ENCODE assay signal across 1 cellular context in the genomic region with DNA sequence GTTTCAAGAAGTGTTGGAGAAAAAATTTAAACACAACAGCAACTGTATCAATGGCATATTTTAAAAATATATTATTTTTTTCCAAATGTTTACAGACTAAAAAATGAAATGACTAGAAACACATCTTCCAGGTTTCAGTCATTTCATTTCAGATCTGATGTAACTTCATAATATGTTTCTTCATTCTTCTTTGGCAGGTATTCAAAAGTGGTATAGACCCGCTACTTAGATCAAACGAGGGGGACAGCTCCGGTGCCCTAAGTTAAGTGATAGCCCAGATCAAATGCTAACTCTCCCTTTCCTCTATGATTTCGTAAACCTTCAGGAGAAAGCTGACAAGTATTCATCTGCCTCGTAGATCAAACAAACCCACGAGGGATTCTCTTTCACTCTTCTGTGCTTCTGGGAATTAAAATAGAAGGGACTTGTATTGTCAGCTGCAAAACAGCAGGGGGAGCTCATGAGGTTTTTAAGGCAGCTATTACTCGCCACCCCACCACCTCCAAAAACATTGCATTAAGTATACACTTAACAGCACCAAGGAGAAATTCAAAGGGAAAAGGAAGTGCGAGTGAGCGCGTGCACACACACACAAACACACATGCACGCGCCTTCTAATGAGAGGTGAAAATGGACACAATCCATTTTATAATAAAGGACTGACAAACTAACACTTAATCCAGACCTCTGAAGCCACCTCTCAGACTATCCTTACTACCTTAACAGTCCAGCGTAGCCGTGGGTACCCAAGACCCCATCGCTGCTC.
TF ChIP-seq lines count a peak whose summit lies in the region.

No MANE protein-coding gene starts in this region.

TF ChIP-seq in K562, 482 proteins besides CTCF, POLR2A, EP300 and RAD21 (continued from another document and continues in another):
- TF ChIP-seq CBFA2T2 (conservative IDR thresholded peaks at IDR 0.05): no peak
- TF ChIP-seq, protein P1, sequence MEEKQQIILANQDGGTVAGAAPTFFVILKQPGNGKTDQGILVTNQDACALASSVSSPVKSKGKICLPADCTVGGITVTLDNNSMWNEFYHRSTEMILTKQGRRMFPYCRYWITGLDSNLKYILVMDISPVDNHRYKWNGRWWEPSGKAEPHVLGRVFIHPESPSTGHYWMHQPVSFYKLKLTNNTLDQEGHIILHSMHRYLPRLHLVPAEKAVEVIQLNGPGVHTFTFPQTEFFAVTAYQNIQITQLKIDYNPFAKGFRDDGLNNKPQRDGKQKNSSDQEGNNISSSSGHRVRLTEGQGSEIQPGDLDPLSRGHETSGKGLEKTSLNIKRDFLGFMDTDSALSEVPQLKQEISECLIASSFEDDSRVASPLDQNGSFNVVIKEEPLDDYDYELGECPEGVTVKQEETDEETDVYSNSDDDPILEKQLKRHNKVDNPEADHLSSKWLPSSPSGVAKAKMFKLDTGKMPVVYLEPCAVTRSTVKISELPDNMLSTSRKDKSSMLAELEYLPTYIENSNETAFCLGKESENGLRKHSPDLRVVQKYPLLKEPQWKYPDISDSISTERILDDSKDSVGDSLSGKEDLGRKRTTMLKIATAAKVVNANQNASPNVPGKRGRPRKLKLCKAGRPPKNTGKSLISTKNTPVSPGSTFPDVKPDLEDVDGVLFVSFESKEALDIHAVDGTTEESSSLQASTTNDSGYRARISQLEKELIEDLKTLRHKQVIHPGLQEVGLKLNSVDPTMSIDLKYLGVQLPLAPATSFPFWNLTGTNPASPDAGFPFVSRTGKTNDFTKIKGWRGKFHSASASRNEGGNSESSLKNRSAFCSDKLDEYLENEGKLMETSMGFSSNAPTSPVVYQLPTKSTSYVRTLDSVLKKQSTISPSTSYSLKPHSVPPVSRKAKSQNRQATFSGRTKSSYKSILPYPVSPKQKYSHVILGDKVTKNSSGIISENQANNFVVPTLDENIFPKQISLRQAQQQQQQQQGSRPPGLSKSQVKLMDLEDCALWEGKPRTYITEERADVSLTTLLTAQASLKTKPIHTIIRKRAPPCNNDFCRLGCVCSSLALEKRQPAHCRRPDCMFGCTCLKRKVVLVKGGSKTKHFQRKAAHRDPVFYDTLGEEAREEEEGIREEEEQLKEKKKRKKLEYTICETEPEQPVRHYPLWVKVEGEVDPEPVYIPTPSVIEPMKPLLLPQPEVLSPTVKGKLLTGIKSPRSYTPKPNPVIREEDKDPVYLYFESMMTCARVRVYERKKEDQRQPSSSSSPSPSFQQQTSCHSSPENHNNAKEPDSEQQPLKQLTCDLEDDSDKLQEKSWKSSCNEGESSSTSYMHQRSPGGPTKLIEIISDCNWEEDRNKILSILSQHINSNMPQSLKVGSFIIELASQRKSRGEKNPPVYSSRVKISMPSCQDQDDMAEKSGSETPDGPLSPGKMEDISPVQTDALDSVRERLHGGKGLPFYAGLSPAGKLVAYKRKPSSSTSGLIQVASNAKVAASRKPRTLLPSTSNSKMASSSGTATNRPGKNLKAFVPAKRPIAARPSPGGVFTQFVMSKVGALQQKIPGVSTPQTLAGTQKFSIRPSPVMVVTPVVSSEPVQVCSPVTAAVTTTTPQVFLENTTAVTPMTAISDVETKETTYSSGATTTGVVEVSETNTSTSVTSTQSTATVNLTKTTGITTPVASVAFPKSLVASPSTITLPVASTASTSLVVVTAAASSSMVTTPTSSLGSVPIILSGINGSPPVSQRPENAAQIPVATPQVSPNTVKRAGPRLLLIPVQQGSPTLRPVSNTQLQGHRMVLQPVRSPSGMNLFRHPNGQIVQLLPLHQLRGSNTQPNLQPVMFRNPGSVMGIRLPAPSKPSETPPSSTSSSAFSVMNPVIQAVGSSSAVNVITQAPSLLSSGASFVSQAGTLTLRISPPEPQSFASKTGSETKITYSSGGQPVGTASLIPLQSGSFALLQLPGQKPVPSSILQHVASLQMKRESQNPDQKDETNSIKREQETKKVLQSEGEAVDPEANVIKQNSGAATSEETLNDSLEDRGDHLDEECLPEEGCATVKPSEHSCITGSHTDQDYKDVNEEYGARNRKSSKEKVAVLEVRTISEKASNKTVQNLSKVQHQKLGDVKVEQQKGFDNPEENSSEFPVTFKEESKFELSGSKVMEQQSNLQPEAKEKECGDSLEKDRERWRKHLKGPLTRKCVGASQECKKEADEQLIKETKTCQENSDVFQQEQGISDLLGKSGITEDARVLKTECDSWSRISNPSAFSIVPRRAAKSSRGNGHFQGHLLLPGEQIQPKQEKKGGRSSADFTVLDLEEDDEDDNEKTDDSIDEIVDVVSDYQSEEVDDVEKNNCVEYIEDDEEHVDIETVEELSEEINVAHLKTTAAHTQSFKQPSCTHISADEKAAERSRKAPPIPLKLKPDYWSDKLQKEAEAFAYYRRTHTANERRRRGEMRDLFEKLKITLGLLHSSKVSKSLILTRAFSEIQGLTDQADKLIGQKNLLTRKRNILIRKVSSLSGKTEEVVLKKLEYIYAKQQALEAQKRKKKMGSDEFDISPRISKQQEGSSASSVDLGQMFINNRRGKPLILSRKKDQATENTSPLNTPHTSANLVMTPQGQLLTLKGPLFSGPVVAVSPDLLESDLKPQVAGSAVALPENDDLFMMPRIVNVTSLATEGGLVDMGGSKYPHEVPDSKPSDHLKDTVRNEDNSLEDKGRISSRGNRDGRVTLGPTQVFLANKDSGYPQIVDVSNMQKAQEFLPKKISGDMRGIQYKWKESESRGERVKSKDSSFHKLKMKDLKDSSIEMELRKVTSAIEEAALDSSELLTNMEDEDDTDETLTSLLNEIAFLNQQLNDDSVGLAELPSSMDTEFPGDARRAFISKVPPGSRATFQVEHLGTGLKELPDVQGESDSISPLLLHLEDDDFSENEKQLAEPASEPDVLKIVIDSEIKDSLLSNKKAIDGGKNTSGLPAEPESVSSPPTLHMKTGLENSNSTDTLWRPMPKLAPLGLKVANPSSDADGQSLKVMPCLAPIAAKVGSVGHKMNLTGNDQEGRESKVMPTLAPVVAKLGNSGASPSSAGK (IDR thresholded peaks at IDR 0.05): peak; percentile 54; the same call in 1 of the 2 replicates
- TF ChIP-seq MAFF (IDR thresholded peaks at IDR 0.05; ENCODE audit: low read length): no peak
- peak; percentile 75 for TF ChIP-seq EP400 (IDR thresholded peaks at IDR 0.05)
- TF ChIP-seq SRF (CRISPR knock-in tag; IDR thresholded peaks at IDR 0.05): no peak
- no peak for TF ChIP-seq HNRNPH1 (optimal IDR thresholded peaks at IDR 0.05; ENCODE audit: low read depth, low read length)
- TF ChIP-seq ZFPM2 (CRISPR knock-in tag; IDR thresholded peaks at IDR 0.05): no peak
- TF ChIP-seq, protein P2, sequence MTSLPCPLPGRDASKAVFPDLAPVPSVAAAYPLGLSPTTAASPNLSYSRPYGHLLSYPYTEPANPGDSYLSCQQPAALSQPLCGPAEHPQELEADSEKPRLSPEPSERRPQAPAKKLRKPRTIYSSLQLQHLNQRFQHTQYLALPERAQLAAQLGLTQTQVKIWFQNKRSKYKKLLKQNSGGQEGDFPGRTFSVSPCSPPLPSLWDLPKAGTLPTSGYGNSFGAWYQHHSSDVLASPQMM (CRISPR knock-in tag; IDR thresholded peaks at IDR 0.05): no peak
- TF ChIP-seq, protein P3, sequence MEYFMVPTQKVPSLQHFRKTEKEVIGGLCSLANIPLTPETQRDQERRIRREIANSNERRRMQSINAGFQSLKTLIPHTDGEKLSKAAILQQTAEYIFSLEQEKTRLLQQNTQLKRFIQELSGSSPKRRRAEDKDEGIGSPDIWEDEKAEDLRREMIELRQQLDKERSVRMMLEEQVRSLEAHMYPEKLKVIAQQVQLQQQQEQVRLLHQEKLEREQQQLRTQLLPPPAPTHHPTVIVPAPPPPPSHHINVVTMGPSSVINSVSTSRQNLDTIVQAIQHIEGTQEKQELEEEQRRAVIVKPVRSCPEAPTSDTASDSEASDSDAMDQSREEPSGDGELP (CRISPR knock-in tag; IDR thresholded peaks at IDR 0.05; ENCODE audit: borderline replicate concordance): no peak
- peak; percentile 81 for TF ChIP-seq SMC3 (conservative IDR thresholded peaks at IDR 0.05; ENCODE audit: insufficient read depth, low read depth, low read length)
- no peak for TF ChIP-seq MBD2 (IDR thresholded peaks at IDR 0.05; ENCODE audit: borderline replicate concordance, low read depth)
- TF ChIP-seq, protein P4, sequence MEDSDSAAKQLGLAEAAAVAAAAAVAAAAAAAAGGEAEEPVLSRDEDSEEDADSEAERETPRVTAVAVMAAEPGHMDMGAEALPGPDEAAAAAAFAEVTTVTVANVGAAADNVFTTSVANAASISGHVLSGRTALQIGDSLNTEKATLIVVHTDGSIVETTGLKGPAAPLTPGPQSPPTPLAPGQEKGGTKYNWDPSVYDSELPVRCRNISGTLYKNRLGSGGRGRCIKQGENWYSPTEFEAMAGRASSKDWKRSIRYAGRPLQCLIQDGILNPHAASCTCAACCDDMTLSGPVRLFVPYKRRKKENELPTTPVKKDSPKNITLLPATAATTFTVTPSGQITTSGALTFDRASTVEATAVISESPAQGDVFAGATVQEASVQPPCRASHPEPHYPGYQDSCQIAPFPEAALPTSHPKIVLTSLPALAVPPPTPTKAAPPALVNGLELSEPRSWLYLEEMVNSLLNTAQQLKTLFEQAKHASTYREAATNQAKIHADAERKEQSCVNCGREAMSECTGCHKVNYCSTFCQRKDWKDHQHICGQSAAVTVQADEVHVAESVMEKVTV (CRISPR knock-in tag; IDR thresholded peaks at IDR 0.05): peak; percentile 58
- TF ChIP-seq TCFL5 (CRISPR knock-in tag; conservative IDR thresholded peaks at IDR 0.05): no peak
- TF ChIP-seq ZBTB8A (IDR thresholded peaks at IDR 0.05; ENCODE audit: partially characterized antibody): no peak
- no peak for TF ChIP-seq SIRT6 (IDR thresholded peaks at IDR 0.05; ENCODE audit: low read depth, low read length)
- no peak for TF ChIP-seq ZNF124 (CRISPR knock-in tag; IDR thresholded peaks at IDR 0.05)
- TF ChIP-seq ZSCAN32 (CRISPR knock-in tag; IDR thresholded peaks at IDR 0.05): no peak
- TF ChIP-seq, protein P5, sequence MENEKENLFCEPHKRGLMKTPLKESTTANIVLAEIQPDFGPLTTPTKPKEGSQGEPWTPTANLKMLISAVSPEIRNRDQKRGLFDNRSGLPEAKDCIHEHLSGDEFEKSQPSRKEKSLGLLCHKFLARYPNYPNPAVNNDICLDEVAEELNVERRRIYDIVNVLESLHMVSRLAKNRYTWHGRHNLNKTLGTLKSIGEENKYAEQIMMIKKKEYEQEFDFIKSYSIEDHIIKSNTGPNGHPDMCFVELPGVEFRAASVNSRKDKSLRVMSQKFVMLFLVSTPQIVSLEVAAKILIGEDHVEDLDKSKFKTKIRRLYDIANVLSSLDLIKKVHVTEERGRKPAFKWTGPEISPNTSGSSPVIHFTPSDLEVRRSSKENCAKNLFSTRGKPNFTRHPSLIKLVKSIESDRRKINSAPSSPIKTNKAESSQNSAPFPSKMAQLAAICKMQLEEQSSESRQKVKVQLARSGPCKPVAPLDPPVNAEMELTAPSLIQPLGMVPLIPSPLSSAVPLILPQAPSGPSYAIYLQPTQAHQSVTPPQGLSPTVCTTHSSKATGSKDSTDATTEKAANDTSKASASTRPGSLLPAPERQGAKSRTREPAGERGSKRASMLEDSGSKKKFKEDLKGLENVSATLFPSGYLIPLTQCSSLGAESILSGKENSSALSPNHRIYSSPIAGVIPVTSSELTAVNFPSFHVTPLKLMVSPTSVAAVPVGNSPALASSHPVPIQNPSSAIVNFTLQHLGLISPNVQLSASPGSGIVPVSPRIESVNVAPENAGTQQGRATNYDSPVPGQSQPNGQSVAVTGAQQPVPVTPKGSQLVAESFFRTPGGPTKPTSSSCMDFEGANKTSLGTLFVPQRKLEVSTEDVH (IDR thresholded peaks at IDR 0.05; ENCODE audit: low read depth, partially characterized antibody): no peak
- no peak for TF ChIP-seq THRAP3 (IDR thresholded peaks at IDR 0.05; ENCODE audit: borderline replicate concordance)
- TF ChIP-seq BHLHE40 (IDR thresholded peaks at IDR 0.05; ENCODE audit: low read length): no peak
- no peak for TF ChIP-seq KLF13 (tag; IDR thresholded peaks at IDR 0.05; ENCODE audit: borderline replicate concordance, low read depth)
- TF ChIP-seq, protein P6, sequence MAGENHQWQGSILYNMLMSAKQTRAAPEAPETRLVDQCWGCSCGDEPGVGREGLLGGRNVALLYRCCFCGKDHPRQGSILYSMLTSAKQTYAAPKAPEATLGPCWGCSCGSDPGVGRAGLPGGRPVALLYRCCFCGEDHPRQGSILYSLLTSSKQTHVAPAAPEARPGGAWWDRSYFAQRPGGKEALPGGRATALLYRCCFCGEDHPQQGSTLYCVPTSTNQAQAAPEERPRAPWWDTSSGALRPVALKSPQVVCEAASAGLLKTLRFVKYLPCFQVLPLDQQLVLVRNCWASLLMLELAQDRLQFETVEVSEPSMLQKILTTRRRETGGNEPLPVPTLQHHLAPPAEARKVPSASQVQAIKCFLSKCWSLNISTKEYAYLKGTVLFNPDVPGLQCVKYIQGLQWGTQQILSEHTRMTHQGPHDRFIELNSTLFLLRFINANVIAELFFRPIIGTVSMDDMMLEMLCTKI (IDR thresholded peaks at IDR 0.05; ENCODE audit: partially characterized antibody): no peak
- no peak for TF ChIP-seq BRD4 (IDR thresholded peaks at IDR 0.05)
- TF ChIP-seq, protein P7, sequence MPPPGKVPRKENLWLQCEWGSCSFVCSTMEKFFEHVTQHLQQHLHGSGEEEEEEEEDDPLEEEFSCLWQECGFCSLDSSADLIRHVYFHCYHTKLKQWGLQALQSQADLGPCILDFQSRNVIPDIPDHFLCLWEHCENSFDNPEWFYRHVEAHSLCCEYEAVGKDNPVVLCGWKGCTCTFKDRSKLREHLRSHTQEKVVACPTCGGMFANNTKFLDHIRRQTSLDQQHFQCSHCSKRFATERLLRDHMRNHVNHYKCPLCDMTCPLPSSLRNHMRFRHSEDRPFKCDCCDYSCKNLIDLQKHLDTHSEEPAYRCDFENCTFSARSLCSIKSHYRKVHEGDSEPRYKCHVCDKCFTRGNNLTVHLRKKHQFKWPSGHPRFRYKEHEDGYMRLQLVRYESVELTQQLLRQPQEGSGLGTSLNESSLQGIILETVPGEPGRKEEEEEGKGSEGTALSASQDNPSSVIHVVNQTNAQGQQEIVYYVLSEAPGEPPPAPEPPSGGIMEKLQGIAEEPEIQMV (tag; conservative IDR thresholded peaks at IDR 0.05; ENCODE audit: low read depth): no peak
- no peak for TF ChIP-seq LARP7 (IDR thresholded peaks at IDR 0.05)
- TF ChIP-seq, protein P8, sequence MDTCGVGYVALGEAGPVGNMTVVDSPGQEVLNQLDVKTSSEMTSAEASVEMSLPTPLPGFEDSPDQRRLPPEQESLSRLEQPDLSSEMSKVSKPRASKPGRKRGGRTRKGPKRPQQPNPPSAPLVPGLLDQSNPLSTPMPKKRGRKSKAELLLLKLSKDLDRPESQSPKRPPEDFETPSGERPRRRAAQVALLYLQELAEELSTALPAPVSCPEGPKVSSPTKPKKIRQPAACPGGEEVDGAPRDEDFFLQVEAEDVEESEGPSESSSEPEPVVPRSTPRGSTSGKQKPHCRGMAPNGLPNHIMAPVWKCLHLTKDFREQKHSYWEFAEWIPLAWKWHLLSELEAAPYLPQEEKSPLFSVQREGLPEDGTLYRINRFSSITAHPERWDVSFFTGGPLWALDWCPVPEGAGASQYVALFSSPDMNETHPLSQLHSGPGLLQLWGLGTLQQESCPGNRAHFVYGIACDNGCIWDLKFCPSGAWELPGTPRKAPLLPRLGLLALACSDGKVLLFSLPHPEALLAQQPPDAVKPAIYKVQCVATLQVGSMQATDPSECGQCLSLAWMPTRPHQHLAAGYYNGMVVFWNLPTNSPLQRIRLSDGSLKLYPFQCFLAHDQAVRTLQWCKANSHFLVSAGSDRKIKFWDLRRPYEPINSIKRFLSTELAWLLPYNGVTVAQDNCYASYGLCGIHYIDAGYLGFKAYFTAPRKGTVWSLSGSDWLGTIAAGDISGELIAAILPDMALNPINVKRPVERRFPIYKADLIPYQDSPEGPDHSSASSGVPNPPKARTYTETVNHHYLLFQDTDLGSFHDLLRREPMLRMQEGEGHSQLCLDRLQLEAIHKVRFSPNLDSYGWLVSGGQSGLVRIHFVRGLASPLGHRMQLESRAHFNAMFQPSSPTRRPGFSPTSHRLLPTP (IDR thresholded peaks at IDR 0.05; ENCODE audit: borderline replicate concordance, extremely low read depth, insufficient read length): no peak
- TF ChIP-seq ZBTB1 (CRISPR knock-in tag; IDR thresholded peaks at IDR 0.05; ENCODE audit: borderline replicate concordance, low read depth): no peak
